In genomic region chr6:125824946-125825786, GRCh38 we compare ENCODE assay signal across 31 cellular contexts. TPM values are rescaled to one million over a fixed set of nuclear protein-coding genes. Genes with fewer than 3 reads are reported as not detected.
DNase-seq lines count a peak whose midpoint lies in the region; ATAC-seq and TF ChIP-seq lines count a peak whose summit lies in the region.
"Had no signal": no experiment of that assay in that cellular context is flagged by ENCODE, and none has a peak within 500 bp of the region (broad histone marks: within the 10 kb centered on the region; RNA-seq: fewer than 3 reads in every experiment).

No MANE protein-coding gene starts in this region.

- CTCF ChIA-PET in WTC11 (lab: Charles Lee), result interaction anchor here (0.6 to 1.5 kb wide), 4 partner anchors 81 to 546 kb away, joined by 3 to 6 read pairs (median 4); partner anchors contain the start of gene HINT3

- TF ChIP-seq CTCF in WTC11 (IDR thresholded peaks at IDR 0.05) (no peak), stomach (IDR thresholded peaks at IDR 0.05) (no peak)

- no peak overlapping the region for H3K4me3 ChIP-seq in stomach
- H3K4me3 ChIP-seq: ascending aorta, coronary artery, PC-9, thoracic aorta had no signal

- peaks cover 43% of the 10 kb centered on the region for H3K4me1 Mint-ChIP-seq in stimulated activated naive CD8-positive, alpha-beta T cell treated with anti-CD3 and anti-CD28 coated beads, Interleukin-15, Interleukin-2, amounts not matched to agents 100 ng/mL and 50 ng/mL, for 24 hours (ENCODE audit: low read depth)
- peaks cover 31% of the 10 kb centered on the region for H3K4me1 Mint-ChIP-seq in stimulated activated naive CD8-positive, alpha-beta T cell treated with anti-CD3 and anti-CD28 coated beads, Interleukin-15, amount 100 ng/mL, for 72 hours
- peaks cover 4% of the 10 kb centered on the region; the same call in 1 of the 2 replicates for H3K4me1 Mint-ChIP-seq in WTC11
- H3K4me1 Mint-ChIP-seq: endodermal cell had no signal

- no peaks in the 10 kb centered on the region for H3K27me3 ChIP-seq in stomach
- H3K27me3 ChIP-seq: ascending aorta had no signal

- H3K4me1 ChIP-seq in stomach, result peaks cover 5 to 46% (median 22%) of the 10 kb centered on the region in 4 donors
- H3K4me1 ChIP-seq: ascending aorta had no signal

- no peak for TF ChIP-seq EP300 in stomach (IDR thresholded peaks at IDR 0.05)

- H3K36me3 ChIP-seq in stomach, result peaks cover 0 to 9% (median 7%) of the 10 kb centered on the region in 4 donors
- H3K36me3 ChIP-seq: thoracic aorta had no signal

- intact Hi-C loops in stomach (cut with DNase I; ENCODE audit: low total_unique reads), result no loop called here

- DNase-seq in DMS 273 (lab: John Stamatoyannopoulos, UW; ENCODE audit: unreplicated experiment) (peak; percentile 48), DMS 273 treated with DMSO at 0.1 percent for 48 hours (lab: John Stamatoyannopoulos, UW) (no peak), WTC11 (ENCODE audit: low spot score) (no peak), KG1 (lab: John Stamatoyannopoulos, UW) (no peak), HUDEP-2 (lab: John Stamatoyannopoulos, UW; ENCODE audit: unreplicated experiment in 76 of 76) (no peak), stomach (no peak)
- no peak for DNase-seq in stimulated activated naive CD8-positive, alpha-beta T cell treated with anti-CD3 and anti-CD28 coated beads, Interleukin-15, amount 100 ng/mL, for 72 hours
- DNase-seq: activated CD8-positive, alpha-beta T cell treated with anti-CD3 and anti-CD28 coated beads for 36 hours; AML-193; endodermal cell; GOT3; HFFc6; hippocampal formation; left colon; NCI-H1048; NCI-H2029 treated with DMSO at 0.1 percent for 48 hours; NCI-H510A treated with DMSO at 0.1 percent for 48 hours; PC-9; SHP77 treated with DMSO at 0.1 percent for 48 hours; stimulated activated naive B cell treated with anti-CD40 and anti-IgM and Interleukin-4, amounts not matched to agents 10 μg/mL and 1 μg/mL and 100 μg/mL, for 72 hours; T-helper 1 cell had no signal

- POLR2A ChIA-PET in WTC11 (lab: Charles Lee), result interaction anchor here (0.7 kb wide), 1 partner anchor 65 kb away, joined by 7 read pairs; no protein-coding TSS in a partner anchor

- H3K27ac ChIP-seq in stomach, result no peak overlapping the region
- H3K27ac ChIP-seq: 22Rv1, ascending aorta, coronary artery, PC-9, thoracic aorta had no signal

- 85 to 93% (median 89%) methylated on average over 8 of the region's 8 CpGs for WGBS in stomach, 5 donors

- no peaks in the 10 kb centered on the region for H3K27me3 Mint-ChIP-seq in stimulated activated naive CD8-positive, alpha-beta T cell treated with anti-CD3 and anti-CD28 coated beads, Interleukin-15, Interleukin-2, amounts not matched to agents 100 ng/mL and 50 ng/mL, for 24 hours
- H3K27me3 Mint-ChIP-seq in stimulated activated naive CD8-positive, alpha-beta T cell treated with anti-CD3 and anti-CD28 coated beads, Interleukin-15, amount 100 ng/mL, for 72 hours, result no peaks in the 10 kb centered on the region
- H3K27me3 Mint-ChIP-seq in WTC11 (ENCODE audit: low read depth), result no peaks in the 10 kb centered on the region
- H3K27me3 Mint-ChIP-seq: activated CD8-positive, alpha-beta T cell treated with anti-CD3 and anti-CD28 coated beads for 36 hours; activated naive CD8-positive, alpha-beta T cell; IgD-negative memory B cell; naive thymus-derived CD4-positive, alpha-beta T cell; progenitor cell of endocrine pancreas; stimulated activated naive B cell treated with anti-CD40 and anti-IgM and Interleukin-4, amounts not matched to agents 10 μg/mL and 1 μg/mL and 100 μg/mL, for 72 hours had no signal

- H3K4me3 Mint-ChIP-seq in stimulated activated naive CD8-positive, alpha-beta T cell treated with anti-CD3 and anti-CD28 coated beads, Interleukin-15, Interleukin-2, amounts not matched to agents 100 ng/mL and 50 ng/mL, for 24 hours, result no peak overlapping the region
- H3K4me3 Mint-ChIP-seq in stimulated activated naive CD8-positive, alpha-beta T cell treated with anti-CD3 and anti-CD28 coated beads, Interleukin-15, amount 100 ng/mL, for 72 hours, result no peak overlapping the region
- H3K4me3 Mint-ChIP-seq in WTC11, result no peak overlapping the region
- H3K4me3 Mint-ChIP-seq: activated CD8-positive, alpha-beta T cell treated with anti-CD3 and anti-CD28 coated beads for 36 hours; activated naive CD8-positive, alpha-beta T cell; endodermal cell; HFFc6; IgD-negative memory B cell; stimulated activated naive B cell treated with anti-CD40 and anti-IgM and Interleukin-4, amounts not matched to agents 10 μg/mL and 1 μg/mL and 100 μg/mL, for 72 hours had no signal

- peaks cover 25% of the 10 kb centered on the region for H3K36me3 Mint-ChIP-seq in stimulated activated naive CD8-positive, alpha-beta T cell treated with anti-CD3 and anti-CD28 coated beads, Interleukin-15, Interleukin-2, amounts not matched to agents 100 ng/mL and 50 ng/mL, for 24 hours (ENCODE audit: low read depth)
- no peaks in the 10 kb centered on the region for H3K36me3 Mint-ChIP-seq in WTC11

- no peaks in the 10 kb centered on the region for H3K9me3 ChIP-seq in stomach
- H3K9me3 ChIP-seq: ascending aorta, thoracic aorta had no signal

- ATAC-seq in stimulated activated naive CD8-positive, alpha-beta T cell treated with anti-CD3 and anti-CD28 coated beads, Interleukin-15, amount 100 ng/mL, for 72 hours, result no peak
- ATAC-seq in WTC11, result peak; percentile 44
- ATAC-seq: activated CD8-positive, alpha-beta T cell treated with anti-CD3 and anti-CD28 coated beads for 36 hours; esophagus mucosa; left colon; naive thymus-derived CD4-positive, alpha-beta T cell; stimulated activated naive B cell treated with anti-CD40 and anti-IgM and Interleukin-4, amounts not matched to agents 10 μg/mL and 1 μg/mL and 100 μg/mL, for 72 hours had no signal

- no peaks in the 10 kb centered on the region for H3K9me3 Mint-ChIP-seq in stimulated activated naive CD8-positive, alpha-beta T cell treated with anti-CD3 and anti-CD28 coated beads, Interleukin-15, Interleukin-2, amounts not matched to agents 100 ng/mL and 50 ng/mL, for 24 hours
- H3K9me3 Mint-ChIP-seq in stimulated activated naive CD8-positive, alpha-beta T cell treated with anti-CD3 and anti-CD28 coated beads, Interleukin-15, amount 100 ng/mL, for 72 hours, result no peaks in the 10 kb centered on the region
- 0 out of 2 replicates have a peak, but pooled peaks cover 3% of the 10 kb centered on the region for H3K9me3 Mint-ChIP-seq in WTC11
- H3K9me3 Mint-ChIP-seq: endodermal cell; HFFc6; stimulated activated naive B cell treated with anti-CD40 and anti-IgM and Interleukin-4, amounts not matched to agents 10 μg/mL and 1 μg/mL and 100 μg/mL, for 72 hours had no signal

- TF ChIP-seq POLR2A in stomach (IDR thresholded peaks at IDR 0.05), result no peak

- peak overlapping the region; percentile 34 for H3K27ac Mint-ChIP-seq in stimulated activated naive CD8-positive, alpha-beta T cell treated with anti-CD3 and anti-CD28 coated beads, Interleukin-15, Interleukin-2, amounts not matched to agents 100 ng/mL and 50 ng/mL, for 24 hours
- no peak overlapping the region for H3K27ac Mint-ChIP-seq in stimulated activated naive CD8-positive, alpha-beta T cell treated with anti-CD3 and anti-CD28 coated beads, Interleukin-15, amount 100 ng/mL, for 72 hours
- no peak overlapping the region for H3K27ac Mint-ChIP-seq in WTC11
- H3K27ac Mint-ChIP-seq: activated CD8-positive, alpha-beta T cell treated with anti-CD3 and anti-CD28 coated beads for 36 hours; activated naive CD8-positive, alpha-beta T cell; endodermal cell; HFFc6; IgD-negative memory B cell; progenitor cell of endocrine pancreas; stimulated activated naive B cell treated with anti-CD40 and anti-IgM and Interleukin-4, amounts not matched to agents 10 μg/mL and 1 μg/mL and 100 μg/mL, for 72 hours had no signal

TF ChIP-seq in WTC11, 78 proteins besides CTCF, POLR2A, EP300 and RAD21:
- TF ChIP-seq IRF2 (CRISPR knock-in tag; IDR thresholded peaks at IDR 0.05; ENCODE audit: borderline replicate concordance, low read depth) (no peak), FOXJ3 (CRISPR knock-in tag; IDR thresholded peaks at IDR 0.05; ENCODE audit: borderline replicate concordance) (no peak), ETV6 (CRISPR knock-in tag; IDR thresholded peaks at IDR 0.05) (no peak), SOX15 (CRISPR knock-in tag; IDR thresholded peaks at IDR 0.05) (no peak)

RNA-seq across cellular contexts. Expression of gene NCOA7, which starts 34.4 kb away (rescaled TPM):
- total RNA-seq in WTC11 (2021) (9.0 to 14.4 TPM (median 9.9 TPM) in 3 replicates), stomach (100 to 1,000 TPM in 1 of 5 donors, 10 to 100 TPM in 3, 1 to 10 TPM in 1; 1.2 to 131 (median 27.5) TPM)
- polyA plus RNA-seq in stomach, result 10 to 100 TPM; 13.7 to 26.0 (median 17.6) TPM
